ENCODE assay signal across 8 cellular contexts in genomic region chr3:184811663-184811998, GRCh38. TPM values are rescaled to one million over a fixed set of nuclear protein-coding genes. Genes with fewer than 3 reads are reported as not detected.
DNase-seq lines count a peak whose midpoint lies in the region; ATAC-seq and TF ChIP-seq lines count a peak whose summit lies in the region.

No MANE protein-coding gene starts in this region.

- H3K9me3 Mint-ChIP-seq in activated CD4-positive, alpha-beta T cell treated with anti-CD3 and anti-CD28 coated beads, Interleukin-2, amount 10 ng/mL, durations not matched to agents 24 days and 14 days = peaks cover 3% of the 10 kb centered on the region
- no peaks in the 10 kb centered on the region for H3K9me3 Mint-ChIP-seq in activated naive CD8-positive, alpha-beta T cell (ENCODE audit: low read depth)

- ATAC-seq in left lung (no peak), HG03342 (IDR thresholded peaks at IDR 0.05; ENCODE audit: unreplicated experiment) (no peak)

- 2% methylated on average over 3 of the region's 3 CpGs for WGBS in suprapubic skin

- H3K4me3 Mint-ChIP-seq in activated CD4-positive, alpha-beta T cell treated with anti-CD3 and anti-CD28 coated beads, Interleukin-2, amount 10 ng/mL, durations not matched to agents 24 days and 14 days = peak overlapping the region; percentile 97
- peak overlapping the region; percentile 98 for H3K4me3 Mint-ChIP-seq in activated naive CD8-positive, alpha-beta T cell

- intact Hi-C loops in activated CD4-positive, alpha-beta T cell treated with anti-CD3 and anti-CD28 coated beads, Interleukin-2, amount 10 ng/mL, durations not matched to agents 24 days and 14 days (cut with micrococcal nuclease) = loop anchor here (5.0 kb wide), 4 partner anchors 61 to 794 kb away; partner anchors contain the start of genes ABCC5, MAGEF1 and TMEM41A
- intact Hi-C loops in left lung (cut with DNase I) = no loop called here

- DNase-seq in activated CD4-positive, alpha-beta T cell treated with anti-CD3 and anti-CD28 coated beads, Interleukin-2, amount 10 ng/mL, durations not matched to agents 24 days and 14 days = no peak
- DNase-seq in activated CD4-positive, alpha-beta T cell treated with anti-CD3 and anti-CD28 coated beads for 4 hours = no peak
- DNase-seq in left lung (no peak), suprapubic skin (ENCODE audit: low spot score in 2 of 2) (no peak), glomerular visceral epithelial cell (ENCODE audit: extremely low spot score) (no peak)
- DNase-seq in NK-92 treated with Interleukin-12 subunit alpha and Interleukin-12 subunit beta, amount 100 ng/mL, for 24 hours (lab: John Stamatoyannopoulos, UW) = no peak

- H3K27ac Mint-ChIP-seq in activated CD4-positive, alpha-beta T cell treated with anti-CD3 and anti-CD28 coated beads, Interleukin-2, amount 10 ng/mL, durations not matched to agents 24 days and 14 days = peak overlapping the region; percentile 97
- H3K27ac Mint-ChIP-seq in activated naive CD8-positive, alpha-beta T cell = peak overlapping the region; percentile 96

- no peak for TF ChIP-seq POLR2A in suprapubic skin (IDR thresholded peaks at IDR 0.05)

- H3K27me3 ChIP-seq in left lung (no peaks in the 10 kb centered on the region), suprapubic skin (no peaks in the 10 kb centered on the region)

- H3K36me3 ChIP-seq in left lung (no peaks in the 10 kb centered on the region), suprapubic skin (peaks cover 3% of the 10 kb centered on the region)

- peaks cover 53% of the 10 kb centered on the region for H3K4me1 Mint-ChIP-seq in activated CD4-positive, alpha-beta T cell treated with anti-CD3 and anti-CD28 coated beads, Interleukin-2, amount 10 ng/mL, durations not matched to agents 24 days and 14 days
- peaks cover 50% of the 10 kb centered on the region for H3K4me1 Mint-ChIP-seq in activated naive CD8-positive, alpha-beta T cell (ENCODE audit: low read depth)

- H3K4me3 ChIP-seq in left lung (peak overlapping the region; percentile 72 to 87), suprapubic skin (peak overlapping the region; percentile 99)

- H3K4me1 ChIP-seq in left lung (peaks cover 0 to 45% of the 10 kb centered on the region in 2 donors), suprapubic skin (peaks cover 25% of the 10 kb centered on the region)

- no peaks in the 10 kb centered on the region for H3K9me3 ChIP-seq in left lung
- no peaks in the 10 kb centered on the region for H3K9me3 ChIP-seq in suprapubic skin

- TF ChIP-seq CTCF in left lung (IDR thresholded peaks at IDR 0.05) (no peak), suprapubic skin (IDR thresholded peaks at IDR 0.05) (no peak)

- no peak for TF ChIP-seq EP300 in suprapubic skin (IDR thresholded peaks at IDR 0.05)

- H3K27ac ChIP-seq in left lung = peak overlapping the region; percentile 79 to 92
- H3K27ac ChIP-seq in suprapubic skin = no peak overlapping the region

- peaks cover 3% of the 10 kb centered on the region for H3K27me3 Mint-ChIP-seq in activated CD4-positive, alpha-beta T cell treated with anti-CD3 and anti-CD28 coated beads, Interleukin-2, amount 10 ng/mL, durations not matched to agents 24 days and 14 days
- no peaks in the 10 kb centered on the region for H3K27me3 Mint-ChIP-seq in activated naive CD8-positive, alpha-beta T cell

- H3K36me3 Mint-ChIP-seq in activated CD4-positive, alpha-beta T cell treated with anti-CD3 and anti-CD28 coated beads, Interleukin-2, amount 10 ng/mL, durations not matched to agents 24 days and 14 days (ENCODE audit: low read depth) = peaks cover 15% of the 10 kb centered on the region
- H3K36me3 Mint-ChIP-seq in activated naive CD8-positive, alpha-beta T cell = peaks cover 2% of the 10 kb centered on the region

RNA-seq across cellular contexts. Expression of gene VPS8, which starts 0.3 kb away (rescaled TPM):
- 33.6 and 33.9 TPM in 2 replicates for total RNA-seq in activated CD4-positive, alpha-beta T cell treated with anti-CD3 and anti-CD28 coated beads, Interleukin-2, amount 10 ng/mL, durations not matched to agents 24 days and 14 days
- 100 to 1,000 TPM in 1 of 2 donors, 10 to 100 TPM in 1; 65.7 to 114 TPM for total RNA-seq in left lung
- 10 to 100 TPM; 36.1 to 93.8 (median 57.2) TPM for total RNA-seq in suprapubic skin
